ENCODE assay signal across 8 cellular contexts in the genomic region with DNA sequence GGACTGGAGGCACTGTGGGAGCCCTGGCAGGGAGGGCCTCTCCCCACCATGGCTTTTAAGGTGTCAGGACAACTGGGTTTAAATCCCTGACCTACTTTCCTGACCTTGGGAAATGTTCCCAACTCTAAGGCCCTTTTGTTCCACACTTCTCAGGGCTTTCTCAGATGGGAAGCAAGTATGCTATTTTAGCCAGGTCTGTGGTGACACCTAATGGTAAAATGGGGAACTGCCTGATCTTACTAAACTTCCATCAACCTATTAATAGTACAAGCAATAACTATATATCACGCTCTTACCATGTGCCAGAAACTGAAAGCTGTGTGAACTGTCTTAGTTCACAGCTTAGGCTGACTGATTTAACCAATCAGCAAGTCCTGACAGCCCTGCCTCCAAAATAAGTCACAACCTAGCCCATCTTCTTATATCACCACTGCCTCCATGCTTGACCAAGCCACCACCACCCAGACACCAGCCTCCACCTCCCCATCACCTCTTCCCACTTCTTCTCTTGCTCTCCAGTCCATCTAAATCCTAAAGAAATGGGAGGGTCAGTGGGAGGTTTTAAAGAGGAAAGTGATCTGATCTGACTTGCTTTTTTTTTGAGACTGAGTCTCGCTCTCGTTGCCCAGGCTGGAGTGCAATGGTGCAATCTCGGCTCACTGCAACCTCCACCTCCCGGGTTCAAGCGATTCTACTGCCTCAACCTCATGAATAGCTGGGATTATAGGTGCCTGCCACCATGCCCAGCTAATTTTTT. TPM values are rescaled to one million over a fixed set of nuclear protein-coding genes. Genes with fewer than 3 reads are reported as not detected.
DNase-seq lines count a peak whose midpoint lies in the region; ATAC-seq and TF ChIP-seq lines count a peak whose summit lies in the region.

No MANE protein-coding gene starts in this region.

- no peak for TF ChIP-seq EP300 in transverse colon (IDR thresholded peaks at IDR 0.05; ENCODE audit: low read depth)

- H3K27me3 Mint-ChIP-seq in Caco-2 (ENCODE audit: insufficient read depth, unreplicated experiment) (no peaks in the 10 kb centered on the region), endothelial cell (ENCODE audit: unreplicated experiment) (no peaks in the 10 kb centered on the region), mesothelial cell of epicardium (ENCODE audit: low read depth) (no peaks in the 10 kb centered on the region)

- H3K27ac ChIP-seq in transverse colon, result no peak overlapping the region

- intact Hi-C loops in Caco-2 (cut with micrococcal nuclease; ENCODE audit: unreplicated experiment) (loop anchor here (1.0 to 10.0 kb wide), 8 partner anchors 8 to 339 kb away; no protein-coding TSS in a partner anchor), transverse colon (cut with DNase I; ENCODE audit: low total_unique reads) (loop anchor here (2.0 to 5.0 kb wide), 2 partner anchors 142 to 264 kb away; no protein-coding TSS in a partner anchor)

- H3K4me1 Mint-ChIP-seq in Caco-2 (ENCODE audit: low read depth, unreplicated experiment), result peaks cover 25% of the 10 kb centered on the region
- H3K4me1 Mint-ChIP-seq in endothelial cell (ENCODE audit: unreplicated experiment), result peaks cover 17% of the 10 kb centered on the region
- peaks cover 4% of the 10 kb centered on the region for H3K4me1 Mint-ChIP-seq in mesothelial cell of epicardium

- WGBS in transverse colon (ENCODE audit: low coverage in 1 of 2), 2 donors, result 67 to 100% methylated on average over 2 to 6 of the region's 6 CpGs

- no peaks in the 10 kb centered on the region for H3K9me3 ChIP-seq in Caco-2
- H3K9me3 ChIP-seq in transverse colon, result no peaks in the 10 kb centered on the region

- no peaks in the 10 kb centered on the region for H3K27me3 ChIP-seq in Caco-2 (replicated peaks; ENCODE audit: control insufficient read depth, insufficient read depth, low read length)
- no peaks in the 10 kb centered on the region for H3K27me3 ChIP-seq in transverse colon

- H3K4me1 ChIP-seq in Caco-2 (peaks cover 11% of the 10 kb centered on the region), transverse colon (peaks cover 3 to 35% (median 10%) of the 10 kb centered on the region in 4 donors)

- no peaks in the 10 kb centered on the region for H3K36me3 Mint-ChIP-seq in Caco-2 (ENCODE audit: insufficient read depth, unreplicated experiment)
- no peaks in the 10 kb centered on the region for H3K36me3 Mint-ChIP-seq in endothelial cell (ENCODE audit: low read depth, unreplicated experiment)
- H3K36me3 Mint-ChIP-seq in mesothelial cell of epicardium, result no peaks in the 10 kb centered on the region

- peak; percentile 76 to 87 for DNase-seq in Caco-2
- peak; percentile 16 for DNase-seq in NCI-H510A (lab: John Stamatoyannopoulos, UW)
- peak; percentile 30 for DNase-seq in activated CD4-positive, CD25-positive, alpha-beta regulatory T cell treated with anti-CD3 and anti-CD28 coated beads, Interleukin-2, amount 50 U/mL, for 16 hours (ENCODE audit: low read depth, low spot score)
- peak; percentile 69 for DNase-seq in endothelial cell (ENCODE audit: low spot score)
- DNase-seq in mesothelial cell of epicardium (ENCODE audit: low spot score in 2 of 2, unreplicated experiment in 2 of 2), result peak in 1 of 2 experiments; percentile 57
- DNase-seq in transverse colon, result peak; percentile 44

- BruUV-seq in Caco-2 (replicated peaks; lab: Mats Ljungman, UMichigan), result no TSS peak

- no peak for TF ChIP-seq POLR2A in transverse colon (IDR thresholded peaks at IDR 0.05)

- TF ChIP-seq CTCF in Caco-2 (IDR thresholded peaks at IDR 0.05; ENCODE audit: insufficient read depth in 1 of 2, low read depth in 1 of 2, low read length in 1 of 2, severe bottlenecking in 1 of 2, unreplicated experiment in 1 of 2), result peak; percentile 96 to 97
- TF ChIP-seq CTCF in endothelial cell (IDR thresholded peaks at IDR 0.05; ENCODE audit: unreplicated experiment), result peak; percentile 84
- peak; percentile 81 for TF ChIP-seq CTCF in mesothelial cell of epicardium (IDR thresholded peaks at IDR 0.05; ENCODE audit: unreplicated experiment)
- peak; percentile 82 to 97 (median 87) for TF ChIP-seq CTCF in transverse colon (IDR thresholded peaks at IDR 0.05)

- peaks cover 10% of the 10 kb centered on the region for H3K9me3 Mint-ChIP-seq in Caco-2 (ENCODE audit: unreplicated experiment)
- no peaks in the 10 kb centered on the region for H3K9me3 Mint-ChIP-seq in endothelial cell (ENCODE audit: unreplicated experiment)
- no peaks in the 10 kb centered on the region for H3K9me3 Mint-ChIP-seq in mesothelial cell of epicardium

- POLR2A ChIA-PET in Caco-2 (lab: Charles Lee), result interaction anchor here (0.5 kb wide), 1 partner anchor 632 kb away, joined by 3 read pairs; no protein-coding TSS in a partner anchor

- H3K27ac Mint-ChIP-seq in Caco-2 (ENCODE audit: unreplicated experiment) (no peak overlapping the region), endothelial cell (ENCODE audit: unreplicated experiment) (no peak overlapping the region), mesothelial cell of epicardium (peak overlapping the region; percentile 48)

- CTCF ChIA-PET in Caco-2 (lab: Charles Lee), result interaction anchor here (0.5 to 2.6 kb wide), 9 partner anchors 28 to 343 kb away, joined by 3 to 11 read pairs (median 3); no protein-coding TSS in a partner anchor

- H3K36me3 ChIP-seq in Caco-2 (ENCODE audit: control insufficient read depth, insufficient read depth, low read length) (no peaks in the 10 kb centered on the region), transverse colon (no peaks in the 10 kb centered on the region)

- ATAC-seq in GM19452 (IDR thresholded peaks at IDR 0.05; ENCODE audit: unreplicated experiment) (peak; percentile 91), HG03558 (IDR thresholded peaks at IDR 0.05; ENCODE audit: extremely low read depth, unreplicated experiment) (peak; percentile 77)

- H3K4me3 ChIP-seq in Caco-2 (ENCODE audit: low read depth, low read length) (no peak overlapping the region), transverse colon (no peak overlapping the region)

- H3K4me3 Mint-ChIP-seq in Caco-2 (ENCODE audit: unreplicated experiment), result no peak overlapping the region
- no peak overlapping the region for H3K4me3 Mint-ChIP-seq in endothelial cell (ENCODE audit: unreplicated experiment)
- no peak overlapping the region for H3K4me3 Mint-ChIP-seq in mesothelial cell of epicardium

- in situ Hi-C loops in transverse colon (cut with MboI; ENCODE audit: low pct_ligation_motif_present in 1 of 4, low pct_unique_long_range_greater_than_20kb in 1 of 4, low sequenced_read_pairs in 3 of 4), result loop anchor here (5.0 to 25.0 kb wide), 8 partner anchors 130 to 340 kb away; no protein-coding TSS in a partner anchor

RNA-seq across cellular contexts. Expression of a gene that starts 6.9 kb away (rescaled TPM):
- total RNA-seq in Caco-2 (2022), result 123 and 129 TPM in 2 replicates
- 178 TPM for total RNA-seq in endothelial cell (ENCODE audit: unreplicated experiment)
- 71.7 to 76.2 TPM (median 72.7 TPM) in 3 replicates for total RNA-seq in mesothelial cell of epicardium
- 100 to 1,000 TPM in 3 of 4 donors, 10 to 100 TPM in 1; 80.8 to 283 (median 117) TPM for total RNA-seq in transverse colon

RNA-seq across cellular contexts. Expression of a gene that starts 13.5 kb away (rescaled TPM):
- total RNA-seq in Caco-2 (2022) (not detected in 2 replicates), endothelial cell (ENCODE audit: unreplicated experiment) (0.54 TPM), mesothelial cell of epicardium (18.5 to 19.4 TPM (median 19.3 TPM) in 3 replicates), transverse colon (10 to 100 TPM; 11.3 to 33.0 (median 14.3) TPM)
